13 cellular contexts compared by ENCODE assay signal in genomic region chr6:25205629-25206028, GRCh38.
"Had no signal": no experiment of that assay in that cellular context is flagged by ENCODE, and none has a peak within 500 bp of the region (broad histone marks: within the 10 kb centered on the region; RNA-seq: fewer than 3 reads in every experiment).

No MANE protein-coding gene starts in this region.

- H3K27ac ChIP-seq: colonic mucosa, coronary artery, dorsolateral prefrontal cortex, epithelial cell of prostate, esophagus muscularis mucosa, esophagus squamous epithelium, foreskin keratinocyte, gastrocnemius medialis, gastroesophageal sphincter, heart left ventricle, heart right ventricle had no signal

- H3K4me1 ChIP-seq: colonic mucosa, esophagus muscularis mucosa, esophagus squamous epithelium, foreskin keratinocyte, gastrocnemius medialis, gastroesophageal sphincter had no signal

- H3K9me3 ChIP-seq: colonic mucosa, esophagus squamous epithelium had no signal

- ATAC-seq: effector memory CD8-positive, alpha-beta T cell; esophagus mucosa; foreskin keratinocyte; gastrocnemius medialis; gastroesophageal sphincter; heart left ventricle; heart right ventricle had no signal

- H3K36me3 ChIP-seq: colonic mucosa, esophagus muscularis mucosa, esophagus squamous epithelium, gastrocnemius medialis, gastroesophageal sphincter, heart left ventricle, heart right ventricle had no signal

- H3K4me3 ChIP-seq: colonic mucosa, coronary artery, dorsolateral prefrontal cortex, esophagus muscularis mucosa, esophagus squamous epithelium, gastrocnemius medialis, gastroesophageal sphincter, heart left ventricle, heart right ventricle had no signal
